9 cellular contexts compared by ENCODE assay signal in genomic region chr5:138844812-138845513, GRCh38. TPM values are rescaled to one million over a fixed set of nuclear protein-coding genes. Genes with fewer than 3 reads are reported as not detected.
A peak's percentile ranks its signal among the peaks of the same experiment; 100 is the strongest.
DNase-seq lines count a peak whose midpoint lies in the region; ATAC-seq and TF ChIP-seq lines count a peak whose summit lies in the region.
"Had no signal": no experiment of that assay in that cellular context is flagged by ENCODE, and none has a peak within 500 bp of the region (broad histone marks: within the 10 kb centered on the region; RNA-seq: fewer than 3 reads in every experiment).

No MANE protein-coding gene starts in this region.

- DNase-seq in ELR (ENCODE audit: low read depth): peak; percentile 84
- no peak for DNase-seq in adrenal gland
- DNase-seq in foreskin fibroblast: peak; percentile 63 to 76
- no peak for DNase-seq in sigmoid colon
- DNase-seq in GM19238 (ENCODE audit: insufficient read length, low spot score): no peak
- DNase-seq in NOMO-1 treated with dmso at 0.1 percent for 144 hours (lab: John Stamatoyannopoulos, UW; ENCODE audit: unreplicated experiment): no peak
- no peak for DNase-seq in PC-3
- DNase-seq: stimulated activated CD4-positive, alpha-beta T cell treated with anti-CD3 and anti-CD28 coated beads, Interleukin-12 subunit alpha, Interleukin-12 subunit beta, amount 100 ng/mL, for 4 hours had no signal

- H3K4me1 ChIP-seq in adrenal gland (replicated peaks in 1 of 2) (peaks cover 38 to 65% of the 10 kb centered on the region in 2 donors), sigmoid colon (peaks cover 0 to 49% (median 48%) of the 10 kb centered on the region in 4 donors), PC-3 (ENCODE audit: insufficient read depth, low read length) (no peaks in the 10 kb centered on the region)

- no peaks in the 10 kb centered on the region for H3K79me2 ChIP-seq in PC-3 (ENCODE audit: low read length)

- no peak overlapping the region for H3K4me2 ChIP-seq in PC-3 (ENCODE audit: low read length)

- POLR2A ChIA-PET in PC-3 (lab: Charles Lee; ENCODE audit: unreplicated experiment): no interaction called here

- no peaks in the 10 kb centered on the region for H3K9me2 ChIP-seq in PC-3 (replicated peaks; ENCODE audit: low read length)

- 24 to 49% (median 35%) methylated on average over 6 of the region's 6 CpGs for WGBS in adrenal gland, 4 donors
- WGBS in sigmoid colon, 2 donors: 68 to 79% methylated on average over 6 of the region's 6 CpGs

- H3K27me3 ChIP-seq in adrenal gland (no peaks in the 10 kb centered on the region), sigmoid colon (no peaks in the 10 kb centered on the region), PC-3 (ENCODE audit: low read length) (no peaks in the 10 kb centered on the region)

- H3K9me3 ChIP-seq in adrenal gland (replicated peaks in 1 of 3): no peaks in the 10 kb centered on the region
- H3K9me3 ChIP-seq in sigmoid colon: no peaks in the 10 kb centered on the region
- H3K9me3 ChIP-seq in PC-3 (ENCODE audit: low read length): no peaks in the 10 kb centered on the region

- no TSS peak for BruUV-seq in PC-3 (replicated peaks; lab: Mats Ljungman, UMichigan)

- TF ChIP-seq CTCF in adrenal gland (IDR thresholded peaks at IDR 0.05) (no peak), foreskin fibroblast (IDR thresholded peaks at IDR 0.05; ENCODE audit: low read depth, low read length) (no peak), sigmoid colon (IDR thresholded peaks at IDR 0.05) (no peak), PC-3 (conservative IDR thresholded peaks at IDR 0.05; ENCODE audit: low read depth, low read length) (no peak)

- no peak overlapping the region for H3K9ac ChIP-seq in PC-3 (ENCODE audit: low read length)

- no peak for TF ChIP-seq POLR2A in adrenal gland (IDR thresholded peaks at IDR 0.05)
- TF ChIP-seq POLR2A in sigmoid colon (IDR thresholded peaks at IDR 0.05): no peak

- H3K4me3 ChIP-seq in adrenal gland (no peak overlapping the region), foreskin fibroblast (ENCODE audit: low read depth in 1 of 2, low read length in 2 of 2) (no peak overlapping the region), sigmoid colon (no peak overlapping the region), PC-3 (ENCODE audit: low read length) (no peak overlapping the region)

- ATAC-seq in HG03095 (IDR thresholded peaks at IDR 0.05; ENCODE audit: unreplicated experiment) (no peak), PC-3 (no peak)

- H3F3A ChIP-seq in PC-3 (ENCODE audit: low read length, unreplicated experiment): no peaks in the 10 kb centered on the region

- H3K36me3 ChIP-seq in adrenal gland (replicated peaks in 1 of 2) (no peaks in the 10 kb centered on the region), sigmoid colon (no peaks in the 10 kb centered on the region), PC-3 (ENCODE audit: low read depth, low read length) (no peaks in the 10 kb centered on the region)

- CTCF ChIA-PET in PC-3 (lab: Charles Lee): no interaction called here

- H3K27ac ChIP-seq in adrenal gland (peak overlapping the region; percentile 29 to 73 (median 55)), sigmoid colon (peak overlapping the region in 3 of 4 donors; percentile 0 to 45 (median 9)), PC-3 (ENCODE audit: low read length) (no peak overlapping the region)

- intact Hi-C loops in adrenal gland (cut with DNase I): no loop called here
- intact Hi-C loops in sigmoid colon (cut with DNase I): no loop called here
- intact Hi-C loops in PC-3 (cut with micrococcal nuclease): no loop called here

- no peaks in the 10 kb centered on the region for H4K20me1 ChIP-seq in PC-3 (ENCODE audit: low read length)

- no peak for TF ChIP-seq EP300 in sigmoid colon (IDR thresholded peaks at IDR 0.05)

- H2AFZ ChIP-seq in PC-3 (ENCODE audit: low read length): no peak overlapping the region

RNA-seq across cellular contexts. Expression of gene LRRTM2, which starts 30.2 kb away (rescaled TPM):
- total RNA-seq in adrenal gland: 1 to 10 TPM in 2 of 8 donors, under 1 TPM in 3, not detected in 3; 0.11 to 1.6 (median 0.94) TPM
- polyA plus RNA-seq in adrenal gland: under 1 TPM; 0.07 to 0.86 (median 0.08) TPM
- 1 to 10 TPM in 1 of 4 donors, under 1 TPM in 3; 0.16 to 1.1 (median 0.34) TPM for total RNA-seq in sigmoid colon
- polyA plus RNA-seq in sigmoid colon: under 1 TPM in 1 of 3 donors, not detected in 2; 0.32 TPM
- not detected in 2 replicates for total RNA-seq in PC-3 (2014; rRNA removed)

Comparison
In these comparisons a context has a peak if more than half of its experiments do, and no peak if none do; other contexts are left out.
1. DNase-seq: peak in ELR (single experiment) and foreskin fibroblast (2 of 2); none in adrenal gland (0 of 7), sigmoid colon (single experiment), GM19238 (single experiment), NOMO-1 treated with dmso at 0.1 percent for 144 hours (single experiment) and PC-3 (single experiment).